8 cellular contexts compared by ENCODE assay signal in the genomic region with DNA sequence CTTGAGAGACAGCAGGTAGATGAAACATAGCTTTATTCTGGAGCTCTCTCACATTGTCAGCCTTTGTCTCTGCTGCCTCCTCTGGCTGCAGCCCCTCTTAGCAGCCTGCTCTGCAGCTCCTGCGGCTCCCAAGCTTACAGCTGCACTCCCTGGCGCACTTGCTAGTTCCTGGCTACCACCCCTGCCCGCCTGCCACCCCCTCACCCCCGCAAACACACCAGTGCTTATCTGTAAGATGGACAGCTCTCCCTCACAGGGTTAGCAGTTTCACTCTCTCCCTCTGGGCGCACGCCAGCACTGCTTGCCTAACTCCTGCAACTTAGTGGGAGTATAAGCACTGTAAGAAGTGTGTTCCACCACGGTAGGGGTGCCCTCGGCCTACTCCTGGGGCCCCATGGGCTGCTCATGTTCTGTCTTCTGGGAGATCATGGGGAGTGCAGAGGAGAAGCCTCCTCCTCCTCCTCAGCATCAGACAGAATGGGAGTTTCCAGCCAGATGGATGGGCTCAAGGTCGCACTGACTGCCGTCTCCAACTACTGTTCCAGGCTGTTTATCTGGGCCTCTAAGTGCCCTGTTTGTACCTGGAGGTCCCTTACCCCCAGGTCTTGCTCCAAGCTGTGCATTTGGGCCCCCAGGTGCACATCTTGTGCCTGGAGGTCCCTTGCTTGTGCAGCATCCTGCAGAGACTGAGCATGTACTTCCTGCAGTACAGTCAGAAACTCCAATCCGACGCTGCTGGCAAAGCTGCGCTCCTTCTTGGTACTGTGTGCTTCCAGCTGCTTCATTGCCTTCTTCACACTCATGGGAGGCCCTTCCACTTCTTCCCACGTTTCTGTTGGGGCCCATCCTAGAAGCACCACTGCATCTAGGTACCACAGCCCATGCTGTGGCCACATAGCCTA.
A peak's percentile ranks its signal among the peaks of the same experiment; 100 is the strongest.
DNase-seq lines count a peak whose midpoint lies in the region; ATAC-seq and TF ChIP-seq lines count a peak whose summit lies in the region.

No MANE protein-coding gene starts in this region.

- ATAC-seq in left cardiac atrium (peak; percentile 62 to 71), HG03097 (IDR thresholded peaks at IDR 0.05; ENCODE audit: low FRiP score, unreplicated experiment) (no peak), GM18907 (IDR thresholded peaks at IDR 0.05; ENCODE audit: unreplicated experiment) (no peak)

- no TSS peak for BruUV-seq in Calu3 (replicated peaks; lab: Mats Ljungman, UMichigan)

- no peaks in the 10 kb centered on the region for H3K4me1 Mint-ChIP-seq in Calu3 (ENCODE audit: low read depth, unreplicated experiment)
- H3K4me1 Mint-ChIP-seq in activated CD4-positive, alpha-beta memory T cell treated with anti-CD3 and anti-CD28 coated beads, Interleukin-2, amount 10 ng/mL, durations not matched to agents 7 days and 5 days: no peaks in the 10 kb centered on the region

- TF ChIP-seq CTCF in Calu3 (IDR thresholded peaks at IDR 0.05; ENCODE audit: unreplicated experiment): no peak

- peaks cover 5% of the 10 kb centered on the region for H3K36me3 Mint-ChIP-seq in Calu3 (ENCODE audit: insufficient read depth, unreplicated experiment)
- H3K36me3 Mint-ChIP-seq in activated CD4-positive, alpha-beta memory T cell treated with anti-CD3 and anti-CD28 coated beads, Interleukin-2, amount 10 ng/mL, durations not matched to agents 7 days and 5 days (ENCODE audit: low read depth): no peaks in the 10 kb centered on the region

- DNase-seq in Calu3 (peak; percentile 10), H7 (peak; percentile 57), NCI-H524 (lab: John Stamatoyannopoulos, UW) (peak; percentile 36 to 72), left cardiac atrium (no peak), NCI-H226 (no peak)
- DNase-seq in activated CD4-positive, alpha-beta memory T cell treated with anti-CD3 and anti-CD28 coated beads, Interleukin-2, amount 10 ng/mL, durations not matched to agents 7 days and 5 days: no peak

- H3K36me3 ChIP-seq in H7 (replicated peaks; ENCODE audit: control insufficient read depth, insufficient read depth, low read length): no peaks in the 10 kb centered on the region

- H3K27me3 ChIP-seq in H7 (ENCODE audit: control insufficient read depth, insufficient read depth, low read length): no peaks in the 10 kb centered on the region

- no peak overlapping the region for H3K4me3 ChIP-seq in H7 (ENCODE audit: insufficient read depth, low read depth, low read length)

- intact Hi-C loops in Calu3 (cut with micrococcal nuclease; ENCODE audit: unreplicated experiment): no loop called here
- intact Hi-C loops in left cardiac atrium (cut with DNase I): no loop called here

- H3K27ac Mint-ChIP-seq in Calu3 (ENCODE audit: unreplicated experiment): no peak overlapping the region
- H3K27ac Mint-ChIP-seq in activated CD4-positive, alpha-beta memory T cell treated with anti-CD3 and anti-CD28 coated beads, Interleukin-2, amount 10 ng/mL, durations not matched to agents 7 days and 5 days: no peak overlapping the region

- POLR2A ChIA-PET in activated CD4-positive, alpha-beta memory T cell treated with anti-CD3 and anti-CD28 coated beads, Interleukin-2, amount 10 ng/mL, durations not matched to agents 7 days and 5 days (lab: Charles Lee): no interaction called here

- no peak overlapping the region for H3K4me3 Mint-ChIP-seq in Calu3 (ENCODE audit: low read depth, unreplicated experiment)
- H3K4me3 Mint-ChIP-seq in activated CD4-positive, alpha-beta memory T cell treated with anti-CD3 and anti-CD28 coated beads, Interleukin-2, amount 10 ng/mL, durations not matched to agents 7 days and 5 days: no peak overlapping the region

- H3K27me3 Mint-ChIP-seq in Calu3 (ENCODE audit: unreplicated experiment): no peaks in the 10 kb centered on the region
- no peaks in the 10 kb centered on the region for H3K27me3 Mint-ChIP-seq in activated CD4-positive, alpha-beta memory T cell treated with anti-CD3 and anti-CD28 coated beads, Interleukin-2, amount 10 ng/mL, durations not matched to agents 7 days and 5 days

- H3K9me3 Mint-ChIP-seq in Calu3 (ENCODE audit: low read depth, unreplicated experiment): peaks cover 14% of the 10 kb centered on the region
- H3K9me3 Mint-ChIP-seq in activated CD4-positive, alpha-beta memory T cell treated with anti-CD3 and anti-CD28 coated beads, Interleukin-2, amount 10 ng/mL, durations not matched to agents 7 days and 5 days: peaks cover 9% of the 10 kb centered on the region

- CTCF ChIA-PET in Calu3 (lab: Charles Lee): no interaction called here
- CTCF ChIA-PET in activated CD4-positive, alpha-beta memory T cell treated with anti-CD3 and anti-CD28 coated beads, Interleukin-2, amount 10 ng/mL, durations not matched to agents 7 days and 5 days (lab: Charles Lee): no interaction called here

Comparison
In these comparisons a context has a peak if more than half of its experiments do, and no peak if none do; other contexts are left out.
1. DNase-seq: peak in Calu3 (single experiment), H7 (single experiment) and NCI-H524 (2 of 2); none in left cardiac atrium (single experiment), NCI-H226 (single experiment) and activated CD4-positive, alpha-beta memory T cell treated with anti-CD3 and anti-CD28 coated beads, Interleukin-2, amount 10 ng/mL, durations not matched to agents 7 days and 5 days (single experiment).
2. ATAC-seq: peak in left cardiac atrium (2 of 2); none in HG03097 (single experiment) and GM18907 (single experiment).